Comparison of ENCODE assay signal across 16 cellular contexts in the genomic region with DNA sequence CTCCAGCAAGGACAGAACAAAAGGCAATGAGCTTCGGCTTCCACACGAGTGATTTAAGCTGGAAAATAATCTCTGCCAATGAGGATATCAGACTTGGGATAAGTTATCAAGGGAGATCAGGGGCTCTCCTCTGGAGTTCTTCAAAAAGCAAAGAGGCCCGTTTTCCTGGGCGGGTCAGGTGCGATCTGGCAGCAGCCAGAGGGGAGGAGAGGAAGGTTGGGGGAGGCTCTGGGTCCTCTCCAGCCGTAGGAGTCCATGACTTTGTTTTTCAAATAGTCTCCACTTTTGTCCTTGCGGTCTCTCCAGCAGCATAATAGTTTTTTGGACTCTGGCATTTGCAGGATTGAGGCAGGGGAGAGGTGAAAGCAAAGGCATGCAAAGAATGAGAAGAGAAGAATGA.
DNase-seq lines count a peak whose midpoint lies in the region; ATAC-seq and TF ChIP-seq lines count a peak whose summit lies in the region.
"Had no signal": no experiment of that assay in that cellular context is flagged by ENCODE, and none has a peak within 500 bp of the region (broad histone marks: within the 10 kb centered on the region; RNA-seq: fewer than 3 reads in every experiment).

No MANE protein-coding gene starts in this region.

- POLR2A ChIA-PET in SK-N-SH (lab: Yijun Ruan, JAX) = no interaction called here

- H3K9me3 Mint-ChIP-seq in CD14-positive monocyte = peaks cover 0 to 5% (median 0%) of the 10 kb centered on the region in 7 donors
- H3K9me3 Mint-ChIP-seq: T-helper 2 cell treated with Interferon-gamma antibody and Interleukin-4, amounts not matched to agents 5 μg/mL and 100 μg/mL, for 36 hours had no signal

- ATAC-seq in SK-N-SH treated with all-trans-retinoic acid at 6 μM for 48 hours (no peak), HG03378 (IDR thresholded peaks at IDR 0.05; ENCODE audit: unreplicated experiment) (no peak)
- ATAC-seq: PC-3 had no signal

- H2AFZ ChIP-seq in SK-N-SH (ENCODE audit: low read depth) = peak overlapping the region; percentile 56; the same call in 1 of the 2 replicates
- H2AFZ ChIP-seq in smooth muscle cell (ENCODE audit: low read depth) = peak overlapping the region; percentile 72

- TF ChIP-seq CTCF in SK-N-SH (IDR thresholded peaks at IDR 0.05) (no peak), smooth muscle cell (IDR thresholded peaks at IDR 0.05; ENCODE audit: borderline replicate concordance, insufficient read depth, poor library complexity, severe bottlenecking) (no peak), CD14-positive monocyte (IDR thresholded peaks at IDR 0.05) (no peak)

- H4K20me1 ChIP-seq in SK-N-SH (ENCODE audit: insufficient read depth) (no peaks in the 10 kb centered on the region), smooth muscle cell (ENCODE audit: low read depth) (no peaks in the 10 kb centered on the region)

- no peak overlapping the region for H3K4me3 Mint-ChIP-seq in CD14-positive monocyte
- H3K4me3 Mint-ChIP-seq: T-helper 2 cell treated with Interferon-gamma antibody and Interleukin-4, amounts not matched to agents 5 μg/mL and 100 μg/mL, for 36 hours had no signal

- no peak overlapping the region for H3K27ac Mint-ChIP-seq in CD14-positive monocyte
- H3K27ac Mint-ChIP-seq: T-helper 2 cell treated with Interferon-gamma antibody and Interleukin-4, amounts not matched to agents 5 μg/mL and 100 μg/mL, for 36 hours had no signal

- no peak overlapping the region for H3K4me2 ChIP-seq in SK-N-SH
- peak overlapping the region; percentile 61 for H3K4me2 ChIP-seq in smooth muscle cell

- peaks cover 3 to 31% of the 10 kb centered on the region in 2 experiments; a peak in 2 of 4 replicates for H3K4me1 ChIP-seq in SK-N-SH (ENCODE audit: control insufficient read depth in 1 of 2, insufficient read depth in 2 of 2, low read depth in 1 of 2, low read length in 1 of 2)
- H3K4me1 ChIP-seq in adipocyte (ENCODE audit: control insufficient read depth, insufficient read depth, low read length) = peaks cover 22% of the 10 kb centered on the region
- H3K4me1 ChIP-seq in smooth muscle cell (ENCODE audit: low read depth) = peaks cover 35% of the 10 kb centered on the region

- no peaks in the 10 kb centered on the region for H3K27me3 ChIP-seq in SK-N-SH (ENCODE audit: insufficient read depth)
- H3K27me3 ChIP-seq in adipocyte (replicated peaks; ENCODE audit: control insufficient read depth, insufficient read depth, low read length) = no peaks in the 10 kb centered on the region
- no peaks in the 10 kb centered on the region for H3K27me3 ChIP-seq in smooth muscle cell (ENCODE audit: low read depth)

- no peaks in the 10 kb centered on the region for H3K36me3 ChIP-seq in SK-N-SH (replicated peaks in 1 of 2; ENCODE audit: control insufficient read depth in 1 of 2, insufficient read depth in 2 of 2, low read length in 1 of 2)
- no peaks in the 10 kb centered on the region for H3K36me3 ChIP-seq in adipocyte (ENCODE audit: control insufficient read depth, insufficient read depth, low read length, severe bottlenecking)
- H3K36me3 ChIP-seq in smooth muscle cell (ENCODE audit: low read depth) = no peaks in the 10 kb centered on the region
- H3K36me3 ChIP-seq: thoracic aorta had no signal

- intact Hi-C loops in CD14-positive monocyte (cut with micrococcal nuclease) = no loop called here

- peaks cover 0 to 6% (median under 1%) of the 10 kb centered on the region in 3 donors for H3K27me3 Mint-ChIP-seq in CD14-positive monocyte (ENCODE audit: low read depth in 3 of 3)

- H3F3A ChIP-seq in SK-N-SH (replicated peaks; ENCODE audit: insufficient read depth) (peaks cover 18% of the 10 kb centered on the region), smooth muscle cell (ENCODE audit: low read depth) (peaks cover 6% of the 10 kb centered on the region)

- no peaks in the 10 kb centered on the region for H3K4me1 Mint-ChIP-seq in CD14-positive monocyte

- 80% methylated on average over 7 of the region's 7 CpGs for WGBS in SK-N-SH (ENCODE audit: low lambda C conversion rate)
- 31% methylated on average over 7 of the region's 7 CpGs for WGBS in smooth muscle cell (ENCODE audit: low lambda C conversion rate)

- no peaks in the 10 kb centered on the region for H3K9me3 ChIP-seq in SK-N-SH
- no peaks in the 10 kb centered on the region for H3K9me3 ChIP-seq in adipocyte (ENCODE audit: control insufficient read depth, low read length)
- no peaks in the 10 kb centered on the region for H3K9me3 ChIP-seq in smooth muscle cell (replicated peaks; ENCODE audit: low read depth)
- H3K9me3 ChIP-seq: thoracic aorta had no signal

- H3K79me2 ChIP-seq in SK-N-SH (ENCODE audit: insufficient read depth) = no peaks in the 10 kb centered on the region
- no peaks in the 10 kb centered on the region for H3K79me2 ChIP-seq in smooth muscle cell (ENCODE audit: low read depth)

- DNase-seq in SK-N-SH (no peak), adipocyte (ENCODE audit: low read depth) (peak; percentile 15), iPS-NIHi7 (ENCODE audit: extremely low spot score) (peak; percentile 34), smooth muscle cell (lab: John Stamatoyannopoulos, UW; ENCODE audit: unreplicated experiment) (no peak), SK-N-DZ (ENCODE audit: low spot score) (no peak), CD14-positive monocyte (ENCODE audit: low spot score) (no peak)
- DNase-seq: 8988T; activated CD4-positive, alpha-beta T cell treated with anti-CD3 and anti-CD28 coated beads, Interleukin-2, amount 50 U/mL, for 48 hours; activated effector memory CD4-positive, alpha-beta T cell treated with Interleukin-2 at 50 U/mL for 16 hours; PC-3 had no signal

- no peak for TF ChIP-seq RAD21 in SK-N-SH (IDR thresholded peaks at IDR 0.05; ENCODE audit: low read length)

- CTCF ChIA-PET in SK-N-SH (lab: Yijun Ruan, JAX) = interaction anchor here (0.6 kb wide), 1 partner anchor 1260 kb away, joined by 3 read pairs; no protein-coding TSS in a partner anchor

- no peak for TF ChIP-seq EP300 in SK-N-SH (IDR thresholded peaks at IDR 0.05; ENCODE audit: borderline replicate concordance in 1 of 2, low read depth in 1 of 2, low read length in 1 of 2)

- H3K9ac ChIP-seq in SK-N-SH (no peak overlapping the region), adipocyte (ENCODE audit: low read length) (peak overlapping the region; percentile 52), smooth muscle cell (ENCODE audit: low read depth) (no peak overlapping the region)

- H3K4me3 ChIP-seq in SK-N-SH (ENCODE audit: low read depth in 2 of 2, low read length in 1 of 2) (no peak overlapping the region), adipocyte (ENCODE audit: low read length) (no peak overlapping the region), smooth muscle cell (no peak overlapping the region)
- H3K4me3 ChIP-seq: skin epidermis, thoracic aorta had no signal

- no peak overlapping the region for H3K27ac ChIP-seq in SK-N-SH (ENCODE audit: low read depth in 2 of 2, low read length in 1 of 2)
- peak overlapping the region; percentile 65 for H3K27ac ChIP-seq in smooth muscle cell (ENCODE audit: low read depth)
- H3K27ac ChIP-seq: HL-60 had no signal

- no peaks in the 10 kb centered on the region for H3K9me2 ChIP-seq in SK-N-SH

- H3K36me3 Mint-ChIP-seq in CD14-positive monocyte = no peaks in the 10 kb centered on the region

TF ChIP-seq in SK-N-SH, 30 proteins besides CTCF, POLR2A, EP300 and RAD21:
- TF ChIP-seq NFIC (IDR thresholded peaks at IDR 0.05; ENCODE audit: borderline replicate concordance) (no peak), RFX5 (IDR thresholded peaks at IDR 0.05; ENCODE audit: low read length) (no peak), GABPA (IDR thresholded peaks at IDR 0.05; ENCODE audit: low read depth) (no peak), GATA2 (CRISPR knock-in tag; IDR thresholded peaks at IDR 0.05) (no peak), POLR2AphosphoS5 (IDR thresholded peaks at IDR 0.05; ENCODE audit: low read depth, low read length) (no peak), CHD2 (IDR thresholded peaks at IDR 0.05; ENCODE audit: low read length, partially characterized antibody) (no peak)

TF ChIP-seq in SK-N-SH treated with all-trans-retinoic acid at 6 μM for 48 hours, 23 proteins besides CTCF, POLR2A, EP300 and RAD21:
- TF ChIP-seq ESRRG (CRISPR knock-in tag; IDR thresholded peaks at IDR 0.05) = no peak

Comparison
In these comparisons a context has a peak if more than half of its experiments do, and no peak if none do; other contexts are left out.
1. DNase-seq: peak in adipocyte (single experiment) and iPS-NIHi7 (single experiment); none in SK-N-SH (single experiment), smooth muscle cell (single experiment), SK-N-DZ (single experiment) and CD14-positive monocyte (single experiment).